ENCODE assay signal across 17 cellular contexts in the genomic region with DNA sequence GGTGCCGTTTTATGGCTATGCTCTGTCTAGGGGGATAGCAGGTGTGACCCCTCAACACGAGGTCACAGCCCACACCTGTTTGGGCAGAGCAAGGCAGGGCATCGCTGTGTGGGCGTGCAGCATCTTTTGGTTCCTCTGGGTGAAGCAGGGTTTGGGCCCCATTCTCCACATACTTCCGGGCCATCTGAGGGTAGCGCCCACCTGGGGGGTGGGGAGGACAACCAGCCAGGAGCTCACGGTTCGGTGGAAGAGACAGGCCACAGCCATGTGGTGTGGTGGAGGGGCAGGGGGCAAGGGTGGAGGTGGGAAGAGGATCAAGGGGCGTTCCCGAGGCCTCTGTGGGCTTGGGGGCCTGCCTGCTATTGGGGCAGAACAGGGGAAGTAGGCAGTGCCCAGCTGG. TPM values are rescaled to one million over a fixed set of nuclear protein-coding genes. Genes with fewer than 3 reads are reported as not detected.
A peak's percentile ranks its signal among the peaks of the same experiment; 100 is the strongest.
DNase-seq lines count a peak whose midpoint lies in the region; ATAC-seq, FAIRE-seq and TF ChIP-seq lines count a peak whose summit lies in the region.
"Had no signal": no experiment of that assay in that cellular context is flagged by ENCODE, and none has a peak within 500 bp of the region (broad histone marks: within the 10 kb centered on the region; RNA-seq: fewer than 3 reads in every experiment).

No MANE protein-coding gene starts in this region.

- H3K36me3 ChIP-seq in BLaER1 treated with 17β-estradiol and CSF1 and Interleukin-3, amounts not matched to agents 10 nM and 100 nM = peaks cover 0 to 15% (median 0%) of the 10 kb centered on the region in 11 experiments; a peak in 8 of 22 replicates
- no peaks in the 10 kb centered on the region for H3K36me3 ChIP-seq in RWPE2 (ENCODE audit: low read depth)
- H3K36me3 ChIP-seq in naive thymus-derived CD4-positive, alpha-beta T cell (ENCODE audit: control insufficient read depth in 2 of 3, insufficient read depth in 3 of 3, low read length in 3 of 3) = no peaks in the 10 kb centered on the region
- H3K36me3 ChIP-seq: breast epithelium, esophagus squamous epithelium had no signal

- no peak for ATAC-seq in RWPE2 (ENCODE audit: low read depth)
- no peak for ATAC-seq in naive thymus-derived CD4-positive, alpha-beta T cell
- ATAC-seq in GM21390 (IDR thresholded peaks at IDR 0.05; ENCODE audit: unreplicated experiment) = no peak
- ATAC-seq: GM23338, right cardiac atrium had no signal

- H3K4me3 ChIP-seq in BLaER1 treated with 17β-estradiol and CSF1 and Interleukin-3, amounts not matched to agents 10 nM and 100 nM = peak overlapping the region; percentile 77 to 94 (median 88); a peak in 19 of 20 replicates
- H3K4me3 ChIP-seq in RWPE2 (ENCODE audit: severe bottlenecking) = no peak overlapping the region
- no peak overlapping the region for H3K4me3 ChIP-seq in naive thymus-derived CD4-positive, alpha-beta T cell (ENCODE audit: low read length)
- H3K4me3 ChIP-seq: GM23338 had no signal

- intact Hi-C loops in naive thymus-derived CD4-positive, alpha-beta T cell (cut with micrococcal nuclease) = loop anchor here (5.0 to 10.0 kb wide), 4 partner anchors 73 to 472 kb away; partner anchors contain the start of genes ALKBH4 (in 2 of the 2), LRWD1 (in 2 of the 2) and CUX1 (in 1 of the 2)
- intact Hi-C loops in activated naive CD4-positive, alpha-beta T cell treated with anti-CD3 and anti-CD28 coated beads for 36 hours (cut with micrococcal nuclease) = no loop called here

- peak overlapping the region in 8 of 10 donors; percentile 45 to 71 (median 62) for H3K4me3 Mint-ChIP-seq in naive thymus-derived CD4-positive, alpha-beta T cell
- no peak overlapping the region for H3K4me3 Mint-ChIP-seq in activated naive CD4-positive, alpha-beta T cell treated with anti-CD3 and anti-CD28 coated beads for 36 hours

- peak overlapping the region; percentile 93 to 100 (median 99) for H3K4me2 ChIP-seq in BLaER1 treated with 17β-estradiol and CSF1 and Interleukin-3, amounts not matched to agents 10 nM and 100 nM

- H3K9ac ChIP-seq in BLaER1 treated with 17β-estradiol and CSF1 and Interleukin-3, amounts not matched to agents 10 nM and 100 nM = peak overlapping the region; percentile 79 to 99 (median 90); a peak in 20 of 22 replicates

- H3K27me3 Mint-ChIP-seq in naive thymus-derived CD4-positive, alpha-beta T cell = peaks cover 0 to 19% (median 0%) of the 10 kb centered on the region in 5 donors
- peaks cover 10% of the 10 kb centered on the region for H3K27me3 Mint-ChIP-seq in activated naive CD4-positive, alpha-beta T cell treated with anti-CD3 and anti-CD28 coated beads for 36 hours (ENCODE audit: low read depth)
- H3K27me3 Mint-ChIP-seq: activated naive CD4-positive, alpha-beta T cell treated with anti-CD3 and anti-CD28 coated beads, Interleukin-2, amount 50 U/mL, for 24 hours had no signal

- POLR2A ChIA-PET in naive thymus-derived CD4-positive, alpha-beta T cell (lab: Charles Lee) = no interaction called here

- H3K9me3 ChIP-seq in BLaER1 treated with 17β-estradiol and CSF1 and Interleukin-3, amounts not matched to agents 10 nM and 100 nM (replicated peaks in 1 of 11) = no peaks in the 10 kb centered on the region
- H3K9me3 ChIP-seq in RWPE2 (ENCODE audit: severe bottlenecking) = no peaks in the 10 kb centered on the region
- H3K9me3 ChIP-seq in naive thymus-derived CD4-positive, alpha-beta T cell (ENCODE audit: control insufficient read depth in 2 of 3, low read length in 3 of 3) = no peaks in the 10 kb centered on the region
- H3K9me3 ChIP-seq: breast epithelium, esophagus squamous epithelium had no signal

- no peaks in the 10 kb centered on the region for H3K27me3 ChIP-seq in BLaER1 treated with 17β-estradiol and CSF1 and Interleukin-3, amounts not matched to agents 10 nM and 100 nM
- no peaks in the 10 kb centered on the region for H3K27me3 ChIP-seq in RWPE2 (ENCODE audit: insufficient read depth, poor library complexity, severe bottlenecking)
- no peaks in the 10 kb centered on the region for H3K27me3 ChIP-seq in naive thymus-derived CD4-positive, alpha-beta T cell (ENCODE audit: control insufficient read depth in 2 of 2, insufficient read depth in 2 of 2, low read length in 2 of 2)
- H3K27me3 ChIP-seq: breast epithelium had no signal

- peak overlapping the region in 1 of 9 donors; percentile 37 for H3K27ac Mint-ChIP-seq in naive thymus-derived CD4-positive, alpha-beta T cell
- H3K27ac Mint-ChIP-seq in activated naive CD4-positive, alpha-beta T cell treated with anti-CD3 and anti-CD28 coated beads for 36 hours = no peak overlapping the region
- H3K27ac Mint-ChIP-seq: GM23338 had no signal

- peak; percentile 65 for FAIRE-seq in GM12892 (lab: Jason Lieb, UNC)

- H3K36me3 Mint-ChIP-seq in naive thymus-derived CD4-positive, alpha-beta T cell = no peaks in the 10 kb centered on the region
- H3K36me3 Mint-ChIP-seq in activated naive CD4-positive, alpha-beta T cell treated with anti-CD3 and anti-CD28 coated beads for 36 hours (ENCODE audit: low read depth) = no peaks in the 10 kb centered on the region
- H3K36me3 Mint-ChIP-seq: activated naive CD4-positive, alpha-beta T cell treated with anti-CD3 and anti-CD28 coated beads, Interleukin-2, amount 50 U/mL, for 24 hours had no signal

- peaks cover 65 to 74% (median 72%) of the 10 kb centered on the region in 11 experiments for H4K20me1 ChIP-seq in BLaER1 treated with 17β-estradiol and CSF1 and Interleukin-3, amounts not matched to agents 10 nM and 100 nM

- DNase-seq in GM12892 (ENCODE audit: insufficient read length) (no peak), RWPE2 (ENCODE audit: low spot score) (peak; percentile 43), GM10266 (ENCODE audit: extremely low spot score) (no peak), caudate nucleus (lab: John Stamatoyannopoulos, UW) (no peak)
- no peak for DNase-seq in naive thymus-derived CD4-positive, alpha-beta T cell
- DNase-seq in activated naive CD4-positive, alpha-beta T cell treated with anti-CD3 and anti-CD28 coated beads for 36 hours = no peak
- DNase-seq: activated CD8-positive, alpha-beta memory T cell treated with anti-CD3 and anti-CD28 coated beads, Interleukin-2, amount 50 U/mL, for 48 hours; esophagus squamous epithelium; head of caudate nucleus; NCI-H1694 treated with DMSO at 0.1 percent for 48 hours; substantia nigra had no signal

- TF ChIP-seq POLR2A in GM12892 (IDR thresholded peaks at IDR 0.05; ENCODE audit: low read depth, low read length) = peak; percentile 29; the same call in 1 of the 2 replicates

- peaks cover 22 to 43% (median 37%) of the 10 kb centered on the region in 7 donors for H3K4me1 Mint-ChIP-seq in naive thymus-derived CD4-positive, alpha-beta T cell
- peaks cover 32% of the 10 kb centered on the region for H3K4me1 Mint-ChIP-seq in activated naive CD4-positive, alpha-beta T cell treated with anti-CD3 and anti-CD28 coated beads for 36 hours (ENCODE audit: low read depth)

- H3K9me3 Mint-ChIP-seq in naive thymus-derived CD4-positive, alpha-beta T cell = no peaks in the 10 kb centered on the region
- H3K9me3 Mint-ChIP-seq in activated naive CD4-positive, alpha-beta T cell treated with anti-CD3 and anti-CD28 coated beads for 36 hours = no peaks in the 10 kb centered on the region
- H3K9me3 Mint-ChIP-seq: activated naive CD4-positive, alpha-beta T cell treated with anti-CD3 and anti-CD28 coated beads, Interleukin-2, amount 50 U/mL, for 24 hours; GM23338 had no signal

- H3K27ac ChIP-seq in BLaER1 treated with 17β-estradiol and CSF1 and Interleukin-3, amounts not matched to agents 10 nM and 100 nM = peak overlapping the region in 9 of 11 experiments; percentile 73 to 100 (median 86); a peak in 17 of 22 replicates
- H3K27ac ChIP-seq in RWPE2 (ENCODE audit: poor library complexity, severe bottlenecking) (no peak overlapping the region), caudate nucleus (ENCODE audit: low read depth, low read length) (no peak overlapping the region)
- no peak overlapping the region for H3K27ac ChIP-seq in naive thymus-derived CD4-positive, alpha-beta T cell (ENCODE audit: low read depth, low read length)
- H3K27ac ChIP-seq: breast epithelium, esophagus squamous epithelium had no signal

- CTCF ChIA-PET in naive thymus-derived CD4-positive, alpha-beta T cell (lab: Charles Lee) = no interaction called here
- CTCF ChIA-PET in activated naive CD4-positive, alpha-beta T cell treated with anti-CD3 and anti-CD28 coated beads for 36 hours (lab: Charles Lee) = no interaction called here

- H3K4me1 ChIP-seq in BLaER1 treated with 17β-estradiol and CSF1 and Interleukin-3, amounts not matched to agents 10 nM and 100 nM = peaks cover 62 to 89% (median 79%) of the 10 kb centered on the region in 10 experiments
- H3K4me1 ChIP-seq in RWPE2 (ENCODE audit: insufficient read depth, poor library complexity, severe bottlenecking) = no peaks in the 10 kb centered on the region
- peaks cover 17 to 20% of the 10 kb centered on the region in 2 donors for H3K4me1 ChIP-seq in naive thymus-derived CD4-positive, alpha-beta T cell (ENCODE audit: control insufficient read depth in 2 of 2, insufficient read depth in 2 of 2, low read length in 2 of 2)

- TF ChIP-seq CTCF in RWPE2 (IDR thresholded peaks at IDR 0.05; ENCODE audit: poor library complexity, severe bottlenecking) (no peak), GM10266 (IDR thresholded peaks at IDR 0.05; ENCODE audit: control insufficient read depth, insufficient read depth, low read depth, missing control alignments) (no peak)

RNA-seq across cellular contexts. Expression of gene SH2B2, which starts 2.4 kb away (rescaled TPM):
- 8.3 TPM for polyA plus RNA-seq in GM12892 (2012; ENCODE audit: missing spikeins)
- 10 to 100 TPM in 1 of 5 experiments, 1 to 10 TPM in 3, under 1 TPM in 1; 0.87 to 10.9 (median 2.0) TPM for total RNA-seq in naive thymus-derived CD4-positive, alpha-beta T cell
- under 1 TPM; 0.25 to 0.58 TPM for polyA plus RNA-seq in naive thymus-derived CD4-positive, alpha-beta T cell
- 1 to 10 TPM; 1.4 TPM for total RNA-seq in activated naive CD4-positive, alpha-beta T cell treated with anti-CD3 and anti-CD28 coated beads for 36 hours

Comparison
In these comparisons a context has a peak if more than half of its experiments do, and no peak if none do; other contexts are left out.
1. H3K27ac ChIP-seq: peak in BLaER1 treated with 17β-estradiol and CSF1 and Interleukin-3, amounts not matched to agents 10 nM and 100 nM (9 of 11); none in RWPE2 (single experiment), naive thymus-derived CD4-positive, alpha-beta T cell (single experiment) and caudate nucleus (single experiment).
2. H3K4me3 ChIP-seq: peak in BLaER1 treated with 17β-estradiol and CSF1 and Interleukin-3, amounts not matched to agents 10 nM and 100 nM (10 of 10); none in RWPE2 (single experiment) and naive thymus-derived CD4-positive, alpha-beta T cell (single experiment).